1 cellular context compared by ENCODE assay signal in the genomic region with DNA sequence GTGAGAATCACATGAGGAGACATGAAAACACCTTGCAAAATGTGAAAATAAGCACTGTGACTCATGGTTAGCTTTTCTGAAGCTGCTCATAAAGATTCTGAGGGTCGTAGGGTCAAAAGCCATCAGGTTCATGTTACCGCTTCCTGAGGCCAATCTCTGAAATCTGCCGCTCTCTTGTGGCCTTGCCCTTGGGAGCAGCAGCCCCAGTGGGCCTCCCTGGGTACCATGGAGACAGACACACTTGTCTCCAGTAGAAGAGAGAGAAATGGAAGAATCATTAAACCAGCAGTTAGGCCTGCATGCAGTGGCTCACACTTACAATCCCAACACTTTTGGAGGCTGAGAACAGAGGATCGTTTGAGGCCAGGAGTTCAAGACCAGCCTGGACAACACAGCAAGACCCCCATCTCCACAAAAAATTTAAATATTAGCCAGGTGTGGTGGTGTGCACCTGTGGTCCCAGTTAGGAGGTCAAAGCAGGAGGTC.
A peak's percentile ranks its signal among the peaks of the same experiment; 100 is the strongest.
TF ChIP-seq lines count a peak whose summit lies in the region.

No MANE protein-coding gene starts in this region.

TF ChIP-seq in HepG2, 621 proteins besides CTCF, POLR2A, EP300 and RAD21 (continued from another document and continues in another):
- TF ChIP-seq FOXP4 (CRISPR knock-in tag; IDR thresholded peaks at IDR 0.05) (peak; percentile 90), ZNF7 (CRISPR knock-in tag; IDR thresholded peaks at IDR 0.05) (peak; percentile 51; the same call in 1 of the 2 replicates), ELF4 (CRISPR knock-in tag; IDR thresholded peaks at IDR 0.05; ENCODE audit: borderline replicate concordance) (no peak), ZNF460 (CRISPR knock-in tag; IDR thresholded peaks at IDR 0.05; ENCODE audit: borderline replicate concordance) (no peak; the same call in 1 of the 2 replicates), DPF2 (CRISPR knock-in tag; IDR thresholded peaks at IDR 0.05; ENCODE audit: borderline replicate concordance, low read depth) (peak; percentile 78; the same call in 1 of the 2 replicates), ESRRA (CRISPR knock-in tag; IDR thresholded peaks at IDR 0.05; ENCODE audit: low read depth) (peak; percentile 66), TCF7L2 (IDR thresholded peaks at IDR 0.05; ENCODE audit: low read depth, low read length) (no peak; the same call in 1 of the 2 replicates), ETS1 (CRISPR knock-in tag; IDR thresholded peaks at IDR 0.05) (no peak), BHLHE40 (IDR thresholded peaks at IDR 0.05; ENCODE audit: low read length) (peak; percentile 35), ZNF326 (CRISPR knock-in tag; IDR thresholded peaks at IDR 0.05; ENCODE audit: borderline replicate concordance) (no peak), ZNF33B (CRISPR knock-in tag; IDR thresholded peaks at IDR 0.05) (no peak), ZFYVE20 (CRISPR knock-in tag; IDR thresholded peaks at IDR 0.05; ENCODE audit: borderline replicate concordance, low read depth) (no peak), ZNF136 (CRISPR knock-in tag; IDR thresholded peaks at IDR 0.05; ENCODE audit: low read depth) (0 out of 2 replicates have a peak, but pooled peaks have one; percentile 61), MATR3 (CRISPR knock-in tag; IDR thresholded peaks at IDR 0.05) (no peak), ZNF296 (CRISPR knock-in tag; conservative IDR thresholded peaks at IDR 0.05) (no peak), RFX1 (IDR thresholded peaks at IDR 0.05) (peak; percentile 85), ZNF552 (CRISPR knock-in tag; IDR thresholded peaks at IDR 0.05; ENCODE audit: borderline replicate concordance) (no peak), ZSCAN30 (CRISPR knock-in tag; IDR thresholded peaks at IDR 0.05) (no peak), ZFP62 (CRISPR knock-in tag; IDR thresholded peaks at IDR 0.05) (no peak), ZNF256 (CRISPR knock-in tag; conservative IDR thresholded peaks at IDR 0.05) (no peak), FOXO4 (CRISPR knock-in tag; conservative IDR thresholded peaks at IDR 0.05) (no peak), PBX3 (CRISPR knock-in tag; IDR thresholded peaks at IDR 0.05; ENCODE audit: borderline replicate concordance) (no peak), HOXA5 (CRISPR knock-in tag; IDR thresholded peaks at IDR 0.05) (no peak), HCFC1 (IDR thresholded peaks at IDR 0.05; ENCODE audit: low read depth, low read length) (no peak), NKX3-1 (CRISPR knock-in tag; IDR thresholded peaks at IDR 0.05) (no peak), MED1 (CRISPR knock-in tag; IDR thresholded peaks at IDR 0.05) (peak; percentile 95), U2AF2 (IDR thresholded peaks at IDR 0.05; ENCODE audit: low read depth, low read length) (no peak), ZFP1 (CRISPR knock-in tag; IDR thresholded peaks at IDR 0.05) (peak; percentile 85; the same call in 1 of the 2 replicates), ZFP36L1 (CRISPR knock-in tag; IDR thresholded peaks at IDR 0.05) (no peak), PITX1 (CRISPR knock-in tag; IDR thresholded peaks at IDR 0.05) (peak; percentile 75; the same call in 1 of the 2 replicates), ZNF629 (CRISPR knock-in tag; conservative IDR thresholded peaks at IDR 0.05) (no peak), MIER3 (CRISPR knock-in tag; IDR thresholded peaks at IDR 0.05; ENCODE audit: borderline replicate concordance) (peak; percentile 88; the same call in 1 of the 2 replicates), ZSCAN12 (CRISPR knock-in tag; IDR thresholded peaks at IDR 0.05) (no peak), POLR2AphosphoS2 (IDR thresholded peaks at IDR 0.05; ENCODE audit: low read depth, low read length) (no peak), NFKB2 (CRISPR knock-in tag; IDR thresholded peaks at IDR 0.05; ENCODE audit: borderline replicate concordance) (no peak; the same call in 1 of the 2 replicates), EZH2 (conservative IDR thresholded peaks at IDR 0.05; ENCODE audit: low read depth, low read length) (no peak), ZNF761 (CRISPR knock-in tag; conservative IDR thresholded peaks at IDR 0.05) (no peak), NCOA2 (CRISPR knock-in tag; IDR thresholded peaks at IDR 0.05) (peak; percentile 96), ZNF264 (CRISPR knock-in tag; IDR thresholded peaks at IDR 0.05) (peak; percentile 81), POLR2AphosphoS5 (IDR thresholded peaks at IDR 0.05; ENCODE audit: low read depth, low read length) (no peak), KAT7 (CRISPR knock-in tag; IDR thresholded peaks at IDR 0.05; ENCODE audit: borderline replicate concordance) (no peak; the same call in 1 of the 2 replicates), HIVEP1 (CRISPR knock-in tag; IDR thresholded peaks at IDR 0.05) (no peak; the same call in 1 of the 2 replicates), ZBTB46 (CRISPR knock-in tag; IDR thresholded peaks at IDR 0.05; ENCODE audit: borderline replicate concordance) (no peak), ZMAT5 (CRISPR knock-in tag; IDR thresholded peaks at IDR 0.05; ENCODE audit: borderline replicate concordance, low read depth) (no peak), TEAD3 (CRISPR knock-in tag; optimal IDR thresholded peaks at IDR 0.05; ENCODE audit: borderline replicate concordance) (peak; percentile 90), ZNF276 (CRISPR knock-in tag; IDR thresholded peaks at IDR 0.05; ENCODE audit: low read depth) (no peak)
- TF ChIP-seq, protein P1, sequence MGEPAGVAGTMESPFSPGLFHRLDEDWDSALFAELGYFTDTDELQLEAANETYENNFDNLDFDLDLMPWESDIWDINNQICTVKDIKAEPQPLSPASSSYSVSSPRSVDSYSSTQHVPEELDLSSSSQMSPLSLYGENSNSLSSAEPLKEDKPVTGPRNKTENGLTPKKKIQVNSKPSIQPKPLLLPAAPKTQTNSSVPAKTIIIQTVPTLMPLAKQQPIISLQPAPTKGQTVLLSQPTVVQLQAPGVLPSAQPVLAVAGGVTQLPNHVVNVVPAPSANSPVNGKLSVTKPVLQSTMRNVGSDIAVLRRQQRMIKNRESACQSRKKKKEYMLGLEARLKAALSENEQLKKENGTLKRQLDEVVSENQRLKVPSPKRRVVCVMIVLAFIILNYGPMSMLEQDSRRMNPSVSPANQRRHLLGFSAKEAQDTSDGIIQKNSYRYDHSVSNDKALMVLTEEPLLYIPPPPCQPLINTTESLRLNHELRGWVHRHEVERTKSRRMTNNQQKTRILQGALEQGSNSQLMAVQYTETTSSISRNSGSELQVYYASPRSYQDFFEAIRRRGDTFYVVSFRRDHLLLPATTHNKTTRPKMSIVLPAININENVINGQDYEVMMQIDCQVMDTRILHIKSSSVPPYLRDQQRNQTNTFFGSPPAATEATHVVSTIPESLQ (CRISPR knock-in tag; conservative IDR thresholded peaks at IDR 0.05) = no peak
- TF ChIP-seq, protein P2, sequence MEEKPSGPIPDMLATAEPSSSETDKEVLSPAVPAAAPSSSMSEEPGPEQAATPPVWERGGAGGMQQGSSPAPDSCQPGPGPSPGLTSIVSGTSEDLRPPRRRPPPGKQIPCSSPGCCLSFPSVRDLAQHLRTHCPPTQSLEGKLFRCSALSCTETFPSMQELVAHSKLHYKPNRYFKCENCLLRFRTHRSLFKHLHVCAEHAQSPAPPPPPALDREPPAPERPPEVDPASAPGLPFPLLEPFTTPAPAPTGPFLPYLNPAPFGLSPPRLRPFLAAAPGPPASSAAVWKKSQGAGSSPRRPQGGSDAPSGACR (CRISPR knock-in tag; IDR thresholded peaks at IDR 0.05) = peak; percentile 73; the same call in 1 of the 2 replicates
- TF ChIP-seq, protein P3, sequence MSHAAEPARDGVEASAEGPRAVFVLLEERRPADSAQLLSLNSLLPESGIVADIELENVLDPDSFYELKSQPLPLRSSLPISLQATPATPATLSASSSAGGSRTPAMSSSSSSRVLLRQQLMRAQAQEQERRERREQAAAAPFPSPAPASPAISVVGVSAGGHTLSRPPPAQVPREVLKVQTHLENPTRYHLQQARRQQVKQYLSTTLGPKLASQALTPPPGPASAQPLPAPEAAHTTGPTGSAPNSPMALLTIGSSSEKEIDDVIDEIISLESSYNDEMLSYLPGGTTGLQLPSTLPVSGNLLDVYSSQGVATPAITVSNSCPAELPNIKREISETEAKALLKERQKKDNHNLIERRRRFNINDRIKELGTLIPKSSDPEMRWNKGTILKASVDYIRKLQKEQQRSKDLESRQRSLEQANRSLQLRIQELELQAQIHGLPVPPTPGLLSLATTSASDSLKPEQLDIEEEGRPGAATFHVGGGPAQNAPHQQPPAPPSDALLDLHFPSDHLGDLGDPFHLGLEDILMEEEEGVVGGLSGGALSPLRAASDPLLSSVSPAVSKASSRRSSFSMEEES (CRISPR knock-in tag; IDR thresholded peaks at IDR 0.05) = peak; percentile 98
- TF ChIP-seq, protein P4, sequence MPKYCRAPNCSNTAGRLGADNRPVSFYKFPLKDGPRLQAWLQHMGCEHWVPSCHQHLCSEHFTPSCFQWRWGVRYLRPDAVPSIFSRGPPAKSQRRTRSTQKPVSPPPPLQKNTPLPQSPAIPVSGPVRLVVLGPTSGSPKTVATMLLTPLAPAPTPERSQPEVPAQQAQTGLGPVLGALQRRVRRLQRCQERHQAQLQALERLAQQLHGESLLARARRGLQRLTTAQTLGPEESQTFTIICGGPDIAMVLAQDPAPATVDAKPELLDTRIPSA (CRISPR knock-in tag; IDR thresholded peaks at IDR 0.05; ENCODE audit: borderline replicate concordance) = no peak
